1 cellular context compared by ENCODE assay signal in genomic region chr17:6420173-6420641, GRCh38.
TF ChIP-seq lines count a peak whose summit lies in the region.

No MANE protein-coding gene starts in this region.

TF ChIP-seq in HCT116, 20 proteins besides CTCF, POLR2A, EP300 and RAD21 (continued from another document):
- TF ChIP-seq REST (IDR thresholded peaks at IDR 0.05; ENCODE audit: low read depth), result no peak
TF ChIP-seq in HCT116: peak in this region for 0.
